10 cellular contexts compared by ENCODE assay signal in genomic region chrX:46582964-46583363, GRCh38. TPM values are rescaled to one million over a fixed set of nuclear protein-coding genes. Genes with fewer than 3 reads are reported as not detected.
DNase-seq lines count a peak whose midpoint lies in the region; ATAC-seq and TF ChIP-seq lines count a peak whose summit lies in the region.
"Had no signal": no experiment of that assay in that cellular context is flagged by ENCODE, and none has a peak within 500 bp of the region (broad histone marks: within the 10 kb centered on the region; RNA-seq: fewer than 3 reads in every experiment).

No MANE protein-coding gene starts in this region.

- peak overlapping the region in 1 of 2 donors; percentile 15 for H3K4me3 ChIP-seq in ascending aorta

- intact Hi-C loops in ascending aorta (cut with DNase I): loop anchor here (2.0 kb wide), 1 partner anchor 38 kb away; the partner anchor contains the start of gene ZNF674

- no peaks in the 10 kb centered on the region for H3K27me3 ChIP-seq in ascending aorta

- no peak for ATAC-seq in HG03196 (IDR thresholded peaks at IDR 0.05; ENCODE audit: unreplicated experiment)
- ATAC-seq in HG03520 (IDR thresholded peaks at IDR 0.05; ENCODE audit: unreplicated experiment): no peak

- peak overlapping the region; percentile 63 to 67 for H3K27ac ChIP-seq in ascending aorta

- TF ChIP-seq CTCF in ascending aorta (IDR thresholded peaks at IDR 0.05): no peak

- H3K9me3 ChIP-seq in ascending aorta: no peaks in the 10 kb centered on the region

- H3K36me3 ChIP-seq in ascending aorta: no peaks in the 10 kb centered on the region

- H3K4me1 ChIP-seq in ascending aorta: peaks cover 0 to 19% of the 10 kb centered on the region in 2 donors

- DNase-seq in HCEC 1CT (peak; percentile 89), ascending aorta (ENCODE audit: low spot score in 2 of 2) (peak in 1 of 2 donors; percentile 66), globus pallidus (ENCODE audit: low spot score) (peak; percentile 43), smooth muscle cell of the brain vasculature (ENCODE audit: low read depth, low spot score) (peak; percentile 41), H4 (ENCODE audit: low spot score) (no peak)
- no peak for DNase-seq in effector CD8-positive, alpha-beta T cell (lab: John Stamatoyannopoulos, UW)
- DNase-seq: NCI-H2081; stimulated activated CD4-positive, alpha-beta T cell treated with anti-CD3 and anti-CD28 coated beads, Interleukin-2, amount 100 ng/mL, for 48 hours had no signal

RNA-seq across cellular contexts. Expression of gene CHST7, which starts 9.4 kb away (rescaled TPM):
- total RNA-seq in ascending aorta: 64.6 TPM
- 0.80 and 2.2 TPM in 2 replicates for total RNA-seq in H4 (2014; rRNA removed; shearing (Covaris generic))

RNA-seq across cellular contexts. Expression of gene ZNF674, which starts 37.7 kb away (rescaled TPM):
- 2.3 TPM for total RNA-seq in ascending aorta
- 2.1 and 3.5 TPM in 2 replicates for total RNA-seq in H4 (2014; rRNA removed; shearing (Covaris generic))

Comparison
In these comparisons a context has a peak if more than half of its experiments do, and no peak if none do; other contexts are left out.
1. DNase-seq: peak in HCEC 1CT (single experiment), globus pallidus (single experiment) and smooth muscle cell of the brain vasculature (single experiment); none in effector CD8-positive, alpha-beta T cell (single experiment) and H4 (single experiment).
2. RNA of gene CHST7, which starts 9.4 kb away (total RNA-seq): 64.6 TPM in ascending aorta (single experiment); 0.80 to 2.2 TPM in H4; every median in the first group is over 10 times any median in the second.